In the genomic region with DNA sequence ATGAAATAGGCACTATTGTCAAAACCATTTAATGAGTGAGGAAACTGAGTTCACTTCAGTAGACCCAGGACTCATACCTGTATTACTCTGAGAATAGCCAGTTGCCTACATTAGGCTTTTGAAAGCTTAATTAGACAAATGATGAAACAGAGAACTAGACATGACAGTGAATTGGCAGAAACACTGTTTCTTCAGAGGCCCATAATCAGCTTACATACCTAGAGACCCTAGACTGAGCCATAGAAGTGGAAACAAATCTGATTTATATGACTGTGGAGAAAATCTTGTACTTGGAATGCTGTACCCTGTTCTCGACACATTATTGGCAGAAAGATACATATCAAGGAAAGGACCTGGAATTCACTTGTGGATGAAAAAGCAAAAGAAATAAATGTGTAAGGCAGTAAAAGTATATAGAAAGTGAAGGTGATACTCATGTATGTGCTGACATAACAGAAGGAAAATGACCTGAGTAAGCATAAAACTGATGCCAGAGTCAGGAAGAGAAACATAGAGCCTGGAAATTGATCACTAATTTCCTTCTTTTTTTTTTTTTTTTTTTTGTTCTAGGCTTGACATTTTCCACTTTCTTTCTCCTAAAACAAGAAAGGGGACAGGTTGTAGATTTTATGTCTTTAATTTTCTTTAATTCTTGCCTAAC, we compare ENCODE assay signal across 29 cellular contexts.
"Had no signal": no experiment of that assay in that cellular context is flagged by ENCODE, and none has a peak within 500 bp of the region (broad histone marks: within the 10 kb centered on the region; RNA-seq: fewer than 3 reads in every experiment).

No MANE protein-coding gene starts in this region.

- H3K27ac ChIP-seq: ascending aorta, body of pancreas, breast epithelium, Peyer's patch, SJSA1, WERI-Rb-1 had no signal

- H3K27ac Mint-ChIP-seq: activated CD4-positive, alpha-beta memory T cell treated with anti-CD3 and anti-CD28 coated beads, Interleukin-2, amount 10 ng/mL, durations not matched to agents 7 days and 5 days; activated CD8-positive, alpha-beta memory T cell treated with anti-CD3 and anti-CD28 coated beads, Interleukin-2, amount 10 ng/mL, durations not matched to agents 7 days and 5 days; activated naive CD8-positive, alpha-beta T cell treated with anti-CD3 and anti-CD28 coated beads for 36 hours had no signal

- H3K9me3 ChIP-seq: body of pancreas, breast epithelium, Peyer's patch had no signal

- ATAC-seq: activated CD8-positive, alpha-beta memory T cell treated with anti-CD3 and anti-CD28 coated beads, Interleukin-2, amount 10 ng/mL, durations not matched to agents 7 days and 5 days; body of pancreas; PC-3 had no signal

- H3K27me3 ChIP-seq: ascending aorta, body of pancreas, breast epithelium, Peyer's patch, SJSA1 had no signal

- H3K4me3 ChIP-seq: ascending aorta, body of pancreas, breast epithelium, Peyer's patch, SJSA1 had no signal

- H3K4me1 Mint-ChIP-seq: activated CD4-positive, alpha-beta memory T cell treated with anti-CD3 and anti-CD28 coated beads, Interleukin-2, amount 10 ng/mL, durations not matched to agents 7 days and 5 days; activated CD8-positive, alpha-beta memory T cell treated with anti-CD3 and anti-CD28 coated beads, Interleukin-2, amount 10 ng/mL, durations not matched to agents 7 days and 5 days; activated naive CD8-positive, alpha-beta T cell treated with anti-CD3 and anti-CD28 coated beads for 36 hours had no signal

- H3K4me1 ChIP-seq: ascending aorta, body of pancreas, breast epithelium, Peyer's patch, SJSA1 had no signal

- H3K9me3 Mint-ChIP-seq: activated CD4-positive, alpha-beta memory T cell treated with anti-CD3 and anti-CD28 coated beads, Interleukin-2, amount 10 ng/mL, durations not matched to agents 7 days and 5 days had no signal

- H3K36me3 Mint-ChIP-seq: activated CD8-positive, alpha-beta memory T cell treated with anti-CD3 and anti-CD28 coated beads, Interleukin-2, amount 10 ng/mL, durations not matched to agents 7 days and 5 days; activated naive CD8-positive, alpha-beta T cell treated with anti-CD3 and anti-CD28 coated beads for 36 hours had no signal

- H3K27me3 Mint-ChIP-seq: activated CD4-positive, alpha-beta memory T cell treated with anti-CD3 and anti-CD28 coated beads, Interleukin-2, amount 10 ng/mL, durations not matched to agents 7 days and 5 days; activated CD8-positive, alpha-beta memory T cell treated with anti-CD3 and anti-CD28 coated beads, Interleukin-2, amount 10 ng/mL, durations not matched to agents 7 days and 5 days had no signal

- H3K36me3 ChIP-seq: ascending aorta, breast epithelium, Peyer's patch, SJSA1, WERI-Rb-1 had no signal

- DNase-seq: activated CD4-positive, alpha-beta memory T cell treated with anti-CD3 and anti-CD28 coated beads, Interleukin-2, amount 10 ng/mL, durations not matched to agents 7 days and 5 days; activated CD4-positive, alpha-beta T cell treated with anti-CD3 and anti-CD28 coated beads for 1 hour; activated CD4-positive, alpha-beta T cell treated with anti-CD3 and anti-CD28 coated beads for 48 hours; activated CD4-positive, CD25-positive, alpha-beta regulatory T cell; activated CD8-positive, alpha-beta memory T cell treated with anti-CD3 and anti-CD28 coated beads for 24 hours; activated CD8-positive, alpha-beta memory T cell treated with anti-CD3 and anti-CD28 coated beads, Interleukin-2, amount 10 ng/mL, durations not matched to agents 7 days and 5 days; activated CD8-positive, alpha-beta memory T cell treated with anti-CD3 and anti-CD28 coated beads, Interleukin-2, amount 50 U/mL, for 48 hours; activated effector memory CD4-positive, alpha-beta T cell treated with Interleukin-2 at 50 U/mL for 16 hours; activated naive CD4-positive, alpha-beta T cell treated with anti-CD3 and anti-CD28 coated beads, Interleukin-2, amount 50 U/mL, for 16 hours; activated naive CD8-positive, alpha-beta T cell treated with anti-CD3 and anti-CD28 coated beads for 36 hours; activated T-cell treated with anti-CD3 and anti-CD28 coated beads, Interleukin-2, amount 50 U/mL, for 48 hours; amygdala; body of pancreas; NCI-H1105; NCI-H1417 treated with DMSO at 0.1 percent for 48 hours; NCI-H187 treated with DMSO at 0.1 percent for 48 hours; NCI-H2081 treated with DMSO at 0.1 percent for 48 hours; NCI-H345; NCI-H524 treated with DMSO at 0.1 percent for 48 hours; NK-92 treated with Interleukin-12 subunit alpha and Interleukin-12 subunit beta, amount 100 ng/mL, for 24 hours; PC-3; Peyer's patch; RPMI8226; SHP77 treated with DMSO at 0.1 percent for 48 hours; T1000; WERI-Rb-1 had no signal

- H3K4me3 Mint-ChIP-seq: activated CD4-positive, alpha-beta memory T cell treated with anti-CD3 and anti-CD28 coated beads, Interleukin-2, amount 10 ng/mL, durations not matched to agents 7 days and 5 days; activated CD8-positive, alpha-beta memory T cell treated with anti-CD3 and anti-CD28 coated beads, Interleukin-2, amount 10 ng/mL, durations not matched to agents 7 days and 5 days; activated naive CD8-positive, alpha-beta T cell treated with anti-CD3 and anti-CD28 coated beads for 36 hours had no signal
